ENCODE assay signal across 1 cellular context in genomic region chr9:136808075-136808780, GRCh38.
TF ChIP-seq lines count a peak whose summit lies in the region.

No MANE protein-coding gene starts in this region.

TF ChIP-seq in H1, 55 proteins besides CTCF, POLR2A, EP300 and RAD21:
- TF ChIP-seq CTBP2 (IDR thresholded peaks at IDR 0.05; ENCODE audit: borderline replicate concordance, insufficient read depth, insufficient read length, low read length) (no peak), RNF2 (IDR thresholded peaks at IDR 0.05; ENCODE audit: borderline replicate concordance, low read depth, low read length, missing control alignments, poor library complexity, severe bottlenecking) (no peak), E2F6 (IDR thresholded peaks at IDR 0.05) (0 out of 2 replicates have a peak, but pooled peaks have one; percentile 11), FOSL1 (IDR thresholded peaks at IDR 0.05; ENCODE audit: insufficient read depth, low read depth, low read length) (no peak), SRF (IDR thresholded peaks at IDR 0.05; ENCODE audit: low read depth, low read length) (no peak), CHD1 (IDR thresholded peaks at IDR 0.05; ENCODE audit: low read depth, low read length) (no peak), MAFK (IDR thresholded peaks at IDR 0.05; ENCODE audit: low read depth, low read length) (no peak), KDM1A (IDR thresholded peaks at IDR 0.05; ENCODE audit: borderline replicate concordance, low read length) (no peak), CREB1 (IDR thresholded peaks at IDR 0.05) (no peak), SP1 (IDR thresholded peaks at IDR 0.05; ENCODE audit: low read depth, low read length) (no peak), SP4 (IDR thresholded peaks at IDR 0.05; ENCODE audit: low read length) (no peak), JUN (IDR thresholded peaks at IDR 0.05; ENCODE audit: low read depth, low read length) (no peak), USF2 (IDR thresholded peaks at IDR 0.05; ENCODE audit: low read length) (no peak), TAF1 (IDR thresholded peaks at IDR 0.05; ENCODE audit: low read depth, low read length) (0 out of 2 replicates have a peak, but pooled peaks have one; percentile 48), PHF8 (conservative IDR thresholded peaks at IDR 0.05; ENCODE audit: low read depth, low read length) (peak; percentile 54), RBBP5 (IDR thresholded peaks at IDR 0.05; ENCODE audit: borderline replicate concordance, low read depth, low read length) (0 out of 2 replicates have a peak, but pooled peaks have one; percentile 53), TCF12 (IDR thresholded peaks at IDR 0.05; ENCODE audit: low read depth, low read length) (no peak), RFX5 (IDR thresholded peaks at IDR 0.05; ENCODE audit: borderline replicate concordance, low read depth, low read length) (no peak), NANOG (IDR thresholded peaks at IDR 0.05; ENCODE audit: insufficient read depth, low read depth, low read length, poor library complexity, severe bottlenecking) (no peak), SP2 (IDR thresholded peaks at IDR 0.05; ENCODE audit: low read length) (no peak), GTF2F1 (IDR thresholded peaks at IDR 0.05; ENCODE audit: borderline replicate concordance, low read depth, low read length) (no peak), RXRA (IDR thresholded peaks at IDR 0.05; ENCODE audit: insufficient read depth, low read depth, low read length) (no peak)
